Comparison of ENCODE assay signal across 8 cellular contexts in the genomic region with DNA sequence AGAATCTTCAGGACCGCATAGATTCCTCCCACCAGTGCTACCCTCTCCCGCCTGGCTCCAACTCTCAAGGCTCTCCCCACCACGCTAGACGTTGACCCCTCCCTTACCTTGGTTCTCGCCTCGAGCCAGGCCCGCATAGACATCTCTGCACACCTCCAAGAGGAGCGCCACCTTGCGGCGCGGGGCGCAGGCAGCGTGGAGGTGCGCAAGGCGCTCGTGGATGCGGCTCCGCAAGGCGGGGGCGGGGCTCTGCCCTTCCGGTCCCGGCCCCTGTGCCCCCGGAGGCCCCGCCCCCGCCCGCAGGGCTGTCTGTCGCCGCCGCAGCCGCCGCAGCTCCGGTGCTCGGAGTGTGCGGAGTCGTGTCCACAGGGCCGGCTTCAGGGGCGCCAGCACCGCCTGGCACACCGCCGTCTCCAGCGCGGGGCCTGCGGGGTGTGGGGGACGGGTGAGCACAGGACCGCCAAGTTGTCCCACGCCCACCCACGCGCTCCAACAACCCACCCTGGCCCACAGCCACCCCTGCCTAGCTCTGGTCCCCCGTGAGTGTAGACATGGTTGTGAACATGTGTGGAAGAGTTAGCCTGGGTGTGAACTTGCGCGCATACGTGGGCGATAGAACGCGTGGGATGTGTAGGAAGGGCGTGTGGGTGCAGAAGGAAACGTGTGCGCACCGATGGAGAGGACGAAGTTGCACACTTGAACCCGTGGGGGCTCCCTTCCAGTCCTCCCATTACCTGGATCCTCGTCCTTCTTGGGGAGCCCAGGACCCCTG. TPM values are rescaled to one million over a fixed set of nuclear protein-coding genes. Genes with fewer than 3 reads are reported as not detected.
DNase-seq lines count a peak whose midpoint lies in the region; ATAC-seq and TF ChIP-seq lines count a peak whose summit lies in the region.

No MANE protein-coding gene starts in this region.

- H3K4me2 ChIP-seq in hepatocyte = peak overlapping the region; percentile 78

- H3K36me3 ChIP-seq in ascending aorta (no peaks in the 10 kb centered on the region), hepatocyte (replicated peaks; ENCODE audit: insufficient read depth, low read depth) (no peaks in the 10 kb centered on the region)

- no peaks in the 10 kb centered on the region for H4K20me1 ChIP-seq in hepatocyte (ENCODE audit: insufficient read depth, poor library complexity, severe bottlenecking)

- TF ChIP-seq CTCF in ascending aorta (IDR thresholded peaks at IDR 0.05) = peak; percentile 81 to 89 (median 86)
- peak; percentile 77 for TF ChIP-seq CTCF in hepatocyte (IDR thresholded peaks at IDR 0.05; ENCODE audit: poor library complexity)

- H2AFZ ChIP-seq in hepatocyte = peak overlapping the region; percentile 84

- no peaks in the 10 kb centered on the region for H3K79me2 ChIP-seq in hepatocyte

- H3K9me3 ChIP-seq in T-helper 17 cell (ENCODE audit: control insufficient read depth, low read length, poor library complexity, severe bottlenecking) = no peaks in the 10 kb centered on the region
- no peaks in the 10 kb centered on the region for H3K9me3 ChIP-seq in ascending aorta
- H3K9me3 ChIP-seq in hepatocyte (ENCODE audit: low read depth) = no peaks in the 10 kb centered on the region

- peaks cover 5 to 9% of the 10 kb centered on the region in 2 donors for H3K4me1 ChIP-seq in ascending aorta
- no peaks in the 10 kb centered on the region for H3K4me1 ChIP-seq in hepatocyte (ENCODE audit: insufficient read depth)

- H3K4me3 Mint-ChIP-seq in T-helper 17 cell = peak overlapping the region; percentile 94

- intact Hi-C loops in ascending aorta (cut with DNase I) (loop anchor here (1.0 to 2.0 kb wide), 3 partner anchors 18 to 326 kb away; partner anchors contain the start of genes NFKBIB and SIRT2), sciatic nerve (cut with DNase I) (no loop called here)

- no peaks in the 10 kb centered on the region for H3K9me2 ChIP-seq in hepatocyte (replicated peaks; ENCODE audit: insufficient read depth)

- peak overlapping the region; percentile 91 for H3K27ac Mint-ChIP-seq in T-helper 17 cell

- in situ Hi-C loops in GM18951 (cut with MboI; ENCODE audit: low sequenced_read_pairs, unreplicated experiment) = no loop called here

- ATAC-seq in HG03457 (IDR thresholded peaks at IDR 0.05; ENCODE audit: unreplicated experiment) (peak; percentile 41), T-helper 17 cell (peak; percentile 96), sciatic nerve (peak; percentile 88)

- peak; percentile 93 to 94 (median 93) for DNase-seq in T-helper 17 cell
- DNase-seq in ascending aorta (ENCODE audit: low spot score in 2 of 2) = peak in 1 of 2 donors; percentile 93
- peak; percentile 86 for DNase-seq in hepatocyte (ENCODE audit: low spot score)
- peak; percentile 90 for DNase-seq in sciatic nerve (ENCODE audit: low spot score)
- no peak for DNase-seq in NCI-H2107 treated with DMSO at 0.1 percent for 48 hours (lab: John Stamatoyannopoulos, UW; ENCODE audit: unreplicated experiment)
- DNase-seq in UCSD-AML1 (lab: John Stamatoyannopoulos, UW; ENCODE audit: unreplicated experiment) = no peak

- TF ChIP-seq POLR2A in GM18951 (IDR thresholded peaks at IDR 0.05; ENCODE audit: extremely low read depth, insufficient read depth, insufficient read length) = peak; percentile 23

- H3K27me3 Mint-ChIP-seq in T-helper 17 cell = no peaks in the 10 kb centered on the region

- H3K27ac ChIP-seq in ascending aorta = no peak overlapping the region
- no peak overlapping the region for H3K27ac ChIP-seq in hepatocyte

- WGBS in hepatocyte (ENCODE audit: low lambda C conversion rate, missing lambda C conversion rate) = 53% methylated on average over 30 of the region's 62 CpGs

- peaks cover 4% of the 10 kb centered on the region for H3K36me3 Mint-ChIP-seq in T-helper 17 cell (ENCODE audit: low read depth)

- no peaks in the 10 kb centered on the region for H3K27me3 ChIP-seq in ascending aorta
- H3K27me3 ChIP-seq in hepatocyte = no peaks in the 10 kb centered on the region

- H3K4me1 Mint-ChIP-seq in T-helper 17 cell = peaks cover 30% of the 10 kb centered on the region

- H3K4me3 ChIP-seq in ascending aorta (peak overlapping the region; percentile 40 to 77), hepatocyte (no peak overlapping the region)

RNA-seq across cellular contexts. Expression of gene RINL, which starts 8.1 kb away (rescaled TPM):
- total RNA-seq in T-helper 17 cell (10 to 100 TPM; 46.0 to 50.6 TPM), ascending aorta (7.0 TPM), hepatocyte (3.9 and 5.6 TPM in 2 replicates), sciatic nerve (9.6 TPM)
- 4.6 and 7.7 TPM in 2 replicates for polyA plus RNA-seq in hepatocyte

RNA-seq across cellular contexts. Expression of gene HNRNPL, which starts 20.2 kb away (rescaled TPM):
- total RNA-seq in T-helper 17 cell = 100 to 1,000 TPM; 477 to 480 TPM
- 110 TPM for total RNA-seq in ascending aorta
- total RNA-seq in hepatocyte = 154 and 209 TPM in 2 replicates
- polyA plus RNA-seq in hepatocyte = 169 and 184 TPM in 2 replicates
- total RNA-seq in sciatic nerve = 192 TPM

RNA-seq across cellular contexts. Expression of gene SIRT2, which starts 29.4 kb away (rescaled TPM):
- 10 to 100 TPM; 68.7 to 68.9 TPM for total RNA-seq in T-helper 17 cell
- 53.1 TPM for total RNA-seq in ascending aorta
- 52.1 and 61.9 TPM in 2 replicates for total RNA-seq in hepatocyte
- 75.9 and 78.7 TPM in 2 replicates for polyA plus RNA-seq in hepatocyte
- total RNA-seq in sciatic nerve = 86.4 TPM

RNA-seq across cellular contexts. Expression of gene NFKBIB, which starts 29.7 kb away (rescaled TPM):
- 10 to 100 TPM; 49.3 to 63.8 TPM for total RNA-seq in T-helper 17 cell
- total RNA-seq in ascending aorta = 6.3 TPM
- total RNA-seq in hepatocyte = 20.8 and 24.1 TPM in 2 replicates
- 29.6 and 30.1 TPM in 2 replicates for polyA plus RNA-seq in hepatocyte
- total RNA-seq in sciatic nerve = 14.6 TPM

RNA-seq across cellular contexts. Expression of gene ECH1, which starts 38.4 kb away (rescaled TPM):
- total RNA-seq in T-helper 17 cell (10 to 100 TPM; 75.5 to 95.8 TPM), ascending aorta (67.6 TPM), hepatocyte (125 and 133 TPM in 2 replicates), sciatic nerve (106 TPM)
- 272 and 284 TPM in 2 replicates for polyA plus RNA-seq in hepatocyte

Comparison
In these comparisons a context has a peak if more than half of its experiments do, and no peak if none do; other contexts are left out.
1. ATAC-seq: peak in every context shown above with its lines; median percentile 96 in T-helper 17 cell; 88 in sciatic nerve; 41 in HG03457.
2. DNase-seq: peak in T-helper 17 cell (3 of 3), hepatocyte (single experiment) and sciatic nerve (single experiment); none in NCI-H2107 treated with DMSO at 0.1 percent for 48 hours (single experiment) and UCSD-AML1 (single experiment).